In genomic region chr9:7615344-7615743, GRCh38 we compare ENCODE assay signal across 17 cellular contexts.
DNase-seq lines count a peak whose midpoint lies in the region; ATAC-seq and TF ChIP-seq lines count a peak whose summit lies in the region.
"Had no signal": no experiment of that assay in that cellular context is flagged by ENCODE, and none has a peak within 500 bp of the region (broad histone marks: within the 10 kb centered on the region; RNA-seq: fewer than 3 reads in every experiment).

No MANE protein-coding gene starts in this region.

- H3K9me3 Mint-ChIP-seq in activated CD8-positive, alpha-beta T cell treated with anti-CD3 and anti-CD28 coated beads, Interleukin-2, amount 10 ng/mL, durations not matched to agents 7 days and 5 days (ENCODE audit: insufficient read depth) = peaks cover 3% of the 10 kb centered on the region
- peaks cover 1% of the 10 kb centered on the region for H3K9me3 Mint-ChIP-seq in activated CD8-positive, alpha-beta T cell treated with anti-CD3 and anti-CD28 coated beads for 36 hours
- H3K9me3 Mint-ChIP-seq in naive thymus-derived CD8-positive, alpha-beta T cell = peaks cover 0 to 10% (median 2%) of the 10 kb centered on the region in 9 donors
- H3K9me3 Mint-ChIP-seq: CD8-positive, alpha-beta T cell had no signal

- no peaks in the 10 kb centered on the region for H3K36me3 Mint-ChIP-seq in activated CD8-positive, alpha-beta T cell treated with anti-CD3 and anti-CD28 coated beads, Interleukin-2, amount 10 ng/mL, durations not matched to agents 7 days and 5 days (ENCODE audit: low read depth)
- no peaks in the 10 kb centered on the region for H3K36me3 Mint-ChIP-seq in activated CD8-positive, alpha-beta T cell treated with anti-CD3 and anti-CD28 coated beads for 36 hours (ENCODE audit: low read depth)
- peaks cover 0 to 5% (median 4%) of the 10 kb centered on the region in 3 donors for H3K36me3 Mint-ChIP-seq in naive thymus-derived CD8-positive, alpha-beta T cell
- H3K36me3 Mint-ChIP-seq: CD14-positive monocyte; CD8-positive, alpha-beta T cell had no signal

- intact Hi-C loops in activated CD8-positive, alpha-beta T cell treated with anti-CD3 and anti-CD28 coated beads for 36 hours (cut with micrococcal nuclease) = no loop called here

- no peaks in the 10 kb centered on the region for H3K27me3 Mint-ChIP-seq in activated CD8-positive, alpha-beta T cell treated with anti-CD3 and anti-CD28 coated beads, Interleukin-2, amount 10 ng/mL, durations not matched to agents 7 days and 5 days (ENCODE audit: low read depth)
- H3K27me3 Mint-ChIP-seq in activated CD8-positive, alpha-beta T cell treated with anti-CD3 and anti-CD28 coated beads for 36 hours = no peaks in the 10 kb centered on the region
- H3K27me3 Mint-ChIP-seq in naive thymus-derived CD8-positive, alpha-beta T cell = no peaks in the 10 kb centered on the region

- CTCF ChIA-PET in activated CD8-positive, alpha-beta T cell treated with anti-CD3 and anti-CD28 coated beads, Interleukin-2, amount 10 ng/mL, durations not matched to agents 7 days and 5 days (lab: Charles Lee) = no interaction called here
- CTCF ChIA-PET in activated CD8-positive, alpha-beta T cell treated with anti-CD3 and anti-CD28 coated beads for 36 hours (lab: Charles Lee) = no interaction called here
- CTCF ChIA-PET in HEK293T (lab: Yijun Ruan, JAX) = no interaction called here

- H3K27ac Mint-ChIP-seq in activated CD8-positive, alpha-beta T cell treated with anti-CD3 and anti-CD28 coated beads, Interleukin-2, amount 10 ng/mL, durations not matched to agents 7 days and 5 days = peak overlapping the region; percentile 16
- no peak overlapping the region for H3K27ac Mint-ChIP-seq in activated CD8-positive, alpha-beta T cell treated with anti-CD3 and anti-CD28 coated beads for 36 hours
- peak overlapping the region in 6 of 10 donors; percentile 3 to 95 (median 59) for H3K27ac Mint-ChIP-seq in naive thymus-derived CD8-positive, alpha-beta T cell
- H3K27ac Mint-ChIP-seq: CD14-positive monocyte had no signal

- POLR2A ChIA-PET in activated CD8-positive, alpha-beta T cell treated with anti-CD3 and anti-CD28 coated beads, Interleukin-2, amount 10 ng/mL, durations not matched to agents 7 days and 5 days (lab: Charles Lee) = no interaction called here
- POLR2A ChIA-PET in activated CD8-positive, alpha-beta T cell treated with anti-CD3 and anti-CD28 coated beads for 36 hours (lab: Charles Lee) = no interaction called here
- POLR2A ChIA-PET in naive thymus-derived CD8-positive, alpha-beta T cell (lab: Charles Lee) = interaction anchor here (1.6 kb wide), 1 partner anchor 12 kb away, joined by 7 read pairs; no protein-coding TSS in a partner anchor
- POLR2A ChIA-PET in HEK293T (lab: Yijun Ruan, JAX) = no interaction called here

- H3K4me3 Mint-ChIP-seq in activated CD8-positive, alpha-beta T cell treated with anti-CD3 and anti-CD28 coated beads, Interleukin-2, amount 10 ng/mL, durations not matched to agents 7 days and 5 days = no peak overlapping the region
- H3K4me3 Mint-ChIP-seq in activated CD8-positive, alpha-beta T cell treated with anti-CD3 and anti-CD28 coated beads for 36 hours = no peak overlapping the region
- H3K4me3 Mint-ChIP-seq in naive thymus-derived CD8-positive, alpha-beta T cell = no peak overlapping the region
- H3K4me3 Mint-ChIP-seq: CD14-positive monocyte; CD8-positive, alpha-beta T cell had no signal

- no peak overlapping the region for H3K4me3 ChIP-seq in epithelial cell of esophagus (ENCODE audit: low read length)
- H3K4me3 ChIP-seq: BLaER1 treated with 17β-estradiol and CSF1 and Interleukin-3, amounts not matched to agents 10 nM and 100 nM; HAP-1 had no signal

- H3K4me1 Mint-ChIP-seq in activated CD8-positive, alpha-beta T cell treated with anti-CD3 and anti-CD28 coated beads, Interleukin-2, amount 10 ng/mL, durations not matched to agents 7 days and 5 days (ENCODE audit: low read depth) = peaks cover 22% of the 10 kb centered on the region
- peaks cover 22% of the 10 kb centered on the region for H3K4me1 Mint-ChIP-seq in activated CD8-positive, alpha-beta T cell treated with anti-CD3 and anti-CD28 coated beads for 36 hours (ENCODE audit: low read depth)
- H3K4me1 Mint-ChIP-seq in naive thymus-derived CD8-positive, alpha-beta T cell = peaks cover 15 to 35% (median 33%) of the 10 kb centered on the region in 4 donors
- H3K4me1 Mint-ChIP-seq: CD14-positive monocyte had no signal

- no peak for TF ChIP-seq CTCF in activated CD8-positive, alpha-beta T cell treated with anti-CD3 and anti-CD28 coated beads for 36 hours (IDR thresholded peaks at IDR 0.05)
- no peak for TF ChIP-seq CTCF in epithelial cell of esophagus (IDR thresholded peaks at IDR 0.05; ENCODE audit: insufficient read depth, low read depth, low read length, missing control alignments)

- ATAC-seq in activated CD8-positive, alpha-beta T cell treated with anti-CD3 and anti-CD28 coated beads, Interleukin-2, amount 10 ng/mL, durations not matched to agents 7 days and 5 days = no peak
- no peak for ATAC-seq in activated CD8-positive, alpha-beta T cell treated with anti-CD3 and anti-CD28 coated beads for 36 hours
- no peak for ATAC-seq in naive thymus-derived CD8-positive, alpha-beta T cell
- ATAC-seq: CD8-positive, alpha-beta T cell had no signal

- no peak for DNase-seq in activated CD8-positive, alpha-beta T cell treated with anti-CD3 and anti-CD28 coated beads, Interleukin-2, amount 10 ng/mL, durations not matched to agents 7 days and 5 days
- no peak for DNase-seq in activated CD8-positive, alpha-beta T cell treated with anti-CD3 and anti-CD28 coated beads for 36 hours
- DNase-seq in HT1080 (ENCODE audit: low read depth) (peak; percentile 31), epithelial cell of esophagus (ENCODE audit: low read depth) (peak; percentile 19), AML-193 (lab: John Stamatoyannopoulos, UW) (no peak), HEK293T (ENCODE audit: extremely low spot score) (no peak), NCI-H2171 (lab: John Stamatoyannopoulos, UW) (no peak)
- DNase-seq in naive thymus-derived CD8-positive, alpha-beta T cell = no peak
- DNase-seq: BE2C; Caco-2; CD8-positive, alpha-beta T cell; DMS153; DND-41; GOT3 had no signal

TF ChIP-seq in HEK293T, 16 proteins besides CTCF, POLR2A, EP300 and RAD21:
- TF ChIP-seq SUZ12 (IDR thresholded peaks at IDR 0.05) (no peak), ZNF384 (IDR thresholded peaks at IDR 0.05) (no peak), FOXA1 (IDR thresholded peaks at IDR 0.05) (no peak), NFRKB (IDR thresholded peaks at IDR 0.05) (no peak), HDGF (IDR thresholded peaks at IDR 0.05; ENCODE audit: borderline replicate concordance) (no peak), PKNOX1 (IDR thresholded peaks at IDR 0.05) (no peak), BHLHE40 (IDR thresholded peaks at IDR 0.05; ENCODE audit: borderline replicate concordance) (no peak), L3MBTL2 (conservative IDR thresholded peaks at IDR 0.05) (no peak), TARDBP (IDR thresholded peaks at IDR 0.05) (no peak), FOXK2 (IDR thresholded peaks at IDR 0.05) (no peak), ARNT (IDR thresholded peaks at IDR 0.05) (no peak), FOXM1 (IDR thresholded peaks at IDR 0.05; ENCODE audit: borderline replicate concordance) (no peak), CTBP1 (IDR thresholded peaks at IDR 0.05; ENCODE audit: borderline replicate concordance) (no peak)
TF ChIP-seq in HEK293T: peak in this region for 0.

Comparison
In these comparisons a context has a peak if more than half of its experiments do, and no peak if none do; other contexts are left out.
1. DNase-seq: peak in HT1080 (single experiment) and epithelial cell of esophagus (single experiment); none in activated CD8-positive, alpha-beta T cell treated with anti-CD3 and anti-CD28 coated beads, Interleukin-2, amount 10 ng/mL, durations not matched to agents 7 days and 5 days (single experiment), activated CD8-positive, alpha-beta T cell treated with anti-CD3 and anti-CD28 coated beads for 36 hours (single experiment), naive thymus-derived CD8-positive, alpha-beta T cell (0 of 10), AML-193 (0 of 2), HEK293T (single experiment) and NCI-H2171 (single experiment).